Comparison of ENCODE assay signal across 15 cellular contexts in genomic region chr3:194464692-194465091, GRCh38. TPM values are rescaled to one million over a fixed set of nuclear protein-coding genes. Genes with fewer than 3 reads are reported as not detected.
A peak's percentile ranks its signal among the peaks of the same experiment; 100 is the strongest.
DNase-seq lines count a peak whose midpoint lies in the region; ATAC-seq lines count a peak whose summit lies in the region.
"Had no signal": no experiment of that assay in that cellular context is flagged by ENCODE, and none has a peak within 500 bp of the region (broad histone marks: within the 10 kb centered on the region; RNA-seq: fewer than 3 reads in every experiment).

No MANE protein-coding gene starts in this region.

- H3K27ac ChIP-seq in mesendoderm (ENCODE audit: low read depth, low read length): no peak overlapping the region
- H3K27ac ChIP-seq: HL-60 had no signal

- WGBS in mesendoderm (ENCODE audit: extremely low coverage, insufficient coverage, low lambda C conversion rate): no CpG with 5 or more reads among the region's 1 CpG

- H3K4me1 Mint-ChIP-seq in activated T-cell treated with anti-CD3 and anti-CD28 coated beads, Interleukin-2, amount 50 U/mL, for 24 hours (ENCODE audit: low read depth): peaks cover 34% of the 10 kb centered on the region
- peaks cover 21% of the 10 kb centered on the region for H3K4me1 Mint-ChIP-seq in activated T-cell treated with anti-CD3 and anti-CD28 coated beads, Interleukin-2, amount 50 U/mL, for 4 hours (ENCODE audit: low read depth)
- peaks cover 27% of the 10 kb centered on the region for H3K4me1 Mint-ChIP-seq in stimulated activated naive CD8-positive, alpha-beta T cell treated with anti-CD3 and anti-CD28 coated beads, Interleukin-15, amount 100 ng/mL, for 72 hours

- no peak overlapping the region for H3K56ac ChIP-seq in mesendoderm (ENCODE audit: low read length)

- peak overlapping the region; percentile 28 for H4K8ac ChIP-seq in mesendoderm (ENCODE audit: low read depth, low read length)

- H3K4me1 ChIP-seq in mesendoderm (ENCODE audit: control insufficient read depth, low read depth, low read length): no peaks in the 10 kb centered on the region

- H3K9me3 Mint-ChIP-seq in activated T-cell treated with anti-CD3 and anti-CD28 coated beads, Interleukin-2, amount 50 U/mL, for 24 hours: no peaks in the 10 kb centered on the region
- no peaks in the 10 kb centered on the region for H3K9me3 Mint-ChIP-seq in activated T-cell treated with anti-CD3 and anti-CD28 coated beads, Interleukin-2, amount 50 U/mL, for 4 hours
- no peaks in the 10 kb centered on the region for H3K9me3 Mint-ChIP-seq in stimulated activated naive CD8-positive, alpha-beta T cell treated with anti-CD3 and anti-CD28 coated beads, Interleukin-15, amount 100 ng/mL, for 72 hours
- H3K9me3 Mint-ChIP-seq: CD4-positive, alpha-beta T cell had no signal

- H2AK5ac ChIP-seq in mesendoderm (ENCODE audit: low read length): no peak overlapping the region

- peak overlapping the region; percentile 83 for H3K27ac Mint-ChIP-seq in activated T-cell treated with anti-CD3 and anti-CD28 coated beads, Interleukin-2, amount 50 U/mL, for 24 hours
- peak overlapping the region; percentile 42 to 48 for H3K27ac Mint-ChIP-seq in stimulated activated naive CD8-positive, alpha-beta T cell treated with anti-CD3 and anti-CD28 coated beads, Interleukin-15, amount 100 ng/mL, for 72 hours
- H3K27ac Mint-ChIP-seq: B cell; CD4-positive, alpha-beta T cell had no signal

- no peak overlapping the region for H3K9ac ChIP-seq in mesendoderm (ENCODE audit: low read length)

- H2BK15ac ChIP-seq in mesendoderm (replicated peaks; ENCODE audit: low read depth): no peak overlapping the region

- H3K23ac ChIP-seq in mesendoderm (ENCODE audit: low read length): no peak overlapping the region

- H2BK120ac ChIP-seq in mesendoderm (ENCODE audit: low read depth, low read length): no peak overlapping the region

- H4K5ac ChIP-seq in mesendoderm (ENCODE audit: low read length): no peak overlapping the region

- peaks cover 12% of the 10 kb centered on the region for H3K79me1 ChIP-seq in mesendoderm (ENCODE audit: low read length)

- no peaks in the 10 kb centered on the region for H3K36me3 ChIP-seq in mesendoderm (ENCODE audit: control insufficient read depth, insufficient read depth, low read length)

- H3K79me2 ChIP-seq in mesendoderm (ENCODE audit: control insufficient read depth, insufficient read depth, low read length): peaks cover 33% of the 10 kb centered on the region

- H3K4me3 ChIP-seq in mesendoderm (ENCODE audit: low read length): no peak overlapping the region

- H3K36me3 Mint-ChIP-seq in activated T-cell treated with anti-CD3 and anti-CD28 coated beads, Interleukin-2, amount 50 U/mL, for 24 hours (ENCODE audit: low read depth): peaks cover 49% of the 10 kb centered on the region
- peaks cover 6% of the 10 kb centered on the region for H3K36me3 Mint-ChIP-seq in activated T-cell treated with anti-CD3 and anti-CD28 coated beads, Interleukin-2, amount 50 U/mL, for 4 hours (ENCODE audit: insufficient read depth)

- ATAC-seq in activated T-cell treated with anti-CD3 and anti-CD28 coated beads, Interleukin-2, amount 50 U/mL, for 4 hours: no peak
- no peak for ATAC-seq in stimulated activated naive CD8-positive, alpha-beta T cell treated with anti-CD3 and anti-CD28 coated beads, Interleukin-15, amount 100 ng/mL, for 72 hours
- no peak for ATAC-seq in stimulated activated naive CD8-positive, alpha-beta T cell treated with anti-CD3 and anti-CD28 coated beads, Interleukin-15, Interleukin-2, amounts not matched to agents 100 U/mL and 50 U/mL, for 24 hours
- ATAC-seq: HCT116 had no signal

- H3K27me3 ChIP-seq in mesendoderm (ENCODE audit: insufficient read depth, low read length, poor library complexity): no peaks in the 10 kb centered on the region

- no peak overlapping the region for H3K4ac ChIP-seq in mesendoderm (ENCODE audit: low read depth, low read length)

- no peak for DNase-seq in activated T-cell treated with anti-CD3 and anti-CD28 coated beads, Interleukin-2, amount 50 U/mL, for 24 hours
- no peak for DNase-seq in activated T-cell treated with anti-CD3 and anti-CD28 coated beads, Interleukin-2, amount 50 U/mL, for 4 hours
- no peak for DNase-seq in stimulated activated naive CD8-positive, alpha-beta T cell treated with anti-CD3 and anti-CD28 coated beads, Interleukin-15, amount 100 ng/mL, for 72 hours
- no peak for DNase-seq in stimulated activated naive CD8-positive, alpha-beta T cell treated with anti-CD3 and anti-CD28 coated beads, Interleukin-15, Interleukin-2, amounts not matched to agents 100 U/mL and 50 U/mL, for 24 hours
- DNase-seq in mesendoderm (no peak), ecto neural progenitor cell (ENCODE audit: low spot score) (no peak), GOT3 (lab: John Stamatoyannopoulos, UW) (no peak), MV-4-11 (lab: John Stamatoyannopoulos, UW) (no peak)
- DNase-seq: C1 segment of cervical spinal cord; Calu3; CD4-positive, alpha-beta T cell; DMS 273 treated with DMSO at 0.1 percent for 48 hours had no signal

- H3K4me2 ChIP-seq in mesendoderm (ENCODE audit: low read length): no peak overlapping the region

- H3K4me3 Mint-ChIP-seq in activated T-cell treated with anti-CD3 and anti-CD28 coated beads, Interleukin-2, amount 50 U/mL, for 24 hours: no peak overlapping the region
- H3K4me3 Mint-ChIP-seq in activated T-cell treated with anti-CD3 and anti-CD28 coated beads, Interleukin-2, amount 50 U/mL, for 4 hours: no peak overlapping the region
- H3K4me3 Mint-ChIP-seq in stimulated activated naive CD8-positive, alpha-beta T cell treated with anti-CD3 and anti-CD28 coated beads, Interleukin-15, amount 100 ng/mL, for 72 hours: no peak overlapping the region
- H3K4me3 Mint-ChIP-seq: B cell; CD4-positive, alpha-beta T cell had no signal

- no peaks in the 10 kb centered on the region for H3K27me3 Mint-ChIP-seq in activated T-cell treated with anti-CD3 and anti-CD28 coated beads, Interleukin-2, amount 50 U/mL, for 24 hours
- no peaks in the 10 kb centered on the region for H3K27me3 Mint-ChIP-seq in activated T-cell treated with anti-CD3 and anti-CD28 coated beads, Interleukin-2, amount 50 U/mL, for 4 hours (ENCODE audit: low read depth)
- H3K27me3 Mint-ChIP-seq in stimulated activated naive CD8-positive, alpha-beta T cell treated with anti-CD3 and anti-CD28 coated beads, Interleukin-15, amount 100 ng/mL, for 72 hours: no peaks in the 10 kb centered on the region
- H3K27me3 Mint-ChIP-seq: B cell; CD4-positive, alpha-beta T cell had no signal

- no peak overlapping the region for H3K18ac ChIP-seq in mesendoderm (ENCODE audit: low read length)

- no peak overlapping the region for H2BK5ac ChIP-seq in mesendoderm (ENCODE audit: low read length)

RNA-seq across cellular contexts. Expression of gene ATP13A3, which starts 22.1 kb away (rescaled TPM):
- total RNA-seq in activated T-cell treated with anti-CD3 and anti-CD28 coated beads, Interleukin-2, amount 50 U/mL, for 4 hours: 100 to 1,000 TPM; 186 to 209 (median 188) TPM
- 43.8 TPM for polyA plus RNA-seq in mesendoderm (2013, experiment 1 of 2)
- 42.9 TPM for polyA plus RNA-seq in mesendoderm (2013, experiment 2 of 2)
